In the genomic region with DNA sequence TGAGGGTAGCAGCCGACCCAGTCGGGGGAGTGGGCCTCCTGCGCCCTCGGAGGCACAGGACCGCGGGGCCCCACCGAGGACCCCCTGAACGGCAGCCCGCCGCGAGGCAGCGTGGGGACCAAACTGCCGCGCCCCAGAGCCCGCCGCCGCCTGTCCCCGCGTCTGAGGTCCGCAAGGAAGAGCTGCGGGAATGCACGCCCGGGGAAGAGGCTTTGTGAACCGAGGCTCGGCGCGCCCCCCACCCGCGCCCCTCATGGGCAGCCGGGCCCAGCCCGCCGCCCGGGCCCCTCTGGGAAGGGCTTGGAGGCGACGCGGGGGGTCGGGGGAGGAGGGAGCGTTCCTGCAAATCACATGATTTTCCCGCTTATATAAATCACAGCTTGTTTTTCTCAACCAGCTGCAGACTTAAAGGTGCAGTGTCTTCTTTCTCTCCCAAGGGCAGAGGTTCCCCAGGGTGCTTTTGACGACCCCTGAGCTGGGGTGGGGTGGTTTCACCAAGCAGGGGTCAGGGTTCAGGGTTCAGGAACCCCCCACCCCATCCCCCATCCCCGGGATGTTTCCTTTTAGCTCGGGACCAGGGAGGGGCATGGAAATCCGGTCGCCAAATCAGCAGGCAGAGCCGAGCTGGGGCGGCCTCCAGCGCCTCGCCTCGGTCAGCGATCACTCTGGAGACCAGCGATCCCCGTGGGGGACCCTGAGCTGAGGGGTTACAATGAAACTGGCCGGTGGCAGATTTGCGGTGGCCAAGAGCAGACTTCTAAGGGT, we compare ENCODE assay signal across 8 cellular contexts. TPM values are rescaled to one million over a fixed set of nuclear protein-coding genes. Genes with fewer than 3 reads are reported as not detected.
DNase-seq lines count a peak whose midpoint lies in the region; ATAC-seq and TF ChIP-seq lines count a peak whose summit lies in the region.

No MANE protein-coding gene starts in this region.

- H3K27ac ChIP-seq in muscle layer of duodenum (ENCODE audit: low read length) (peak overlapping the region; percentile 97), uterus (peak overlapping the region; percentile 98 to 100)

- no peak for ATAC-seq in GM21381 (IDR thresholded peaks at IDR 0.05; ENCODE audit: unreplicated experiment)
- ATAC-seq in HG02623 (IDR thresholded peaks at IDR 0.05; ENCODE audit: unreplicated experiment) = no peak

- no peaks in the 10 kb centered on the region for H3K27me3 Mint-ChIP-seq in activated T-cell treated with anti-CD3 and anti-CD28 coated beads, Interleukin-2, amount 50 U/mL, for 24 hours

- H3K27me3 ChIP-seq in MG63 (no peaks in the 10 kb centered on the region), muscle layer of duodenum (ENCODE audit: low read depth, low read length) (no peaks in the 10 kb centered on the region), uterus (no peaks in the 10 kb centered on the region)

- intact Hi-C loops in uterus (cut with DNase I; ENCODE audit: low total_unique reads) = loop anchor here (5.0 kb wide), 1 partner anchor 54 kb away; no protein-coding TSS in a partner anchor

- TF ChIP-seq POLR2A in uterus (IDR thresholded peaks at IDR 0.05) = peak; percentile 72 to 85

- H3K4me3 ChIP-seq in MG63 = peak overlapping the region; percentile 47
- H3K4me3 ChIP-seq in fibroblast of the aortic adventitia (ENCODE audit: low read depth, low read length) = peak overlapping the region; percentile 55
- peak overlapping the region; percentile 33 to 60 for H3K4me3 ChIP-seq in muscle layer of duodenum (ENCODE audit: low read depth in 1 of 2, low read length in 2 of 2)
- H3K4me3 ChIP-seq in uterus = peak overlapping the region; percentile 49 to 57

- TF ChIP-seq CTCF in fibroblast of the aortic adventitia (IDR thresholded peaks at IDR 0.05; ENCODE audit: insufficient read depth, low read length) = peak; percentile 49
- TF ChIP-seq CTCF in uterus (IDR thresholded peaks at IDR 0.05) = peak; percentile 52 to 70 (median 66)

- H3K4me3 Mint-ChIP-seq in activated T-cell treated with anti-CD3 and anti-CD28 coated beads, Interleukin-2, amount 50 U/mL, for 24 hours = peak overlapping the region; percentile 68

- no peaks in the 10 kb centered on the region for H3K36me3 Mint-ChIP-seq in activated T-cell treated with anti-CD3 and anti-CD28 coated beads, Interleukin-2, amount 50 U/mL, for 24 hours (ENCODE audit: low read depth)

- H3K9me3 Mint-ChIP-seq in activated T-cell treated with anti-CD3 and anti-CD28 coated beads, Interleukin-2, amount 50 U/mL, for 24 hours = no peaks in the 10 kb centered on the region

- H3K4me1 ChIP-seq in muscle layer of duodenum (ENCODE audit: control insufficient read depth in 1 of 2, insufficient read depth in 2 of 2, low read length in 2 of 2) (peaks cover 55 to 59% of the 10 kb centered on the region in 2 donors), uterus (peaks cover 32 to 42% of the 10 kb centered on the region in 2 donors)

- DNase-seq in DMS114 treated with DMSO at 0.1 percent for 48 hours (lab: John Stamatoyannopoulos, UW; ENCODE audit: unreplicated experiment) (peak; percentile 28), MG63 (peak; percentile 65), fibroblast of the aortic adventitia (ENCODE audit: low read depth) (peak; percentile 84), uterus (peak; percentile 84 to 85)
- DNase-seq in activated T-cell treated with anti-CD3 and anti-CD28 coated beads, Interleukin-2, amount 50 U/mL, for 24 hours = no peak

- H3K9me3 ChIP-seq in MG63 (no peaks in the 10 kb centered on the region), muscle layer of duodenum (ENCODE audit: control insufficient read depth in 1 of 2, low read length in 2 of 2) (no peaks in the 10 kb centered on the region), uterus (no peaks in the 10 kb centered on the region)

- peaks cover 66% of the 10 kb centered on the region for H3K4me1 Mint-ChIP-seq in activated T-cell treated with anti-CD3 and anti-CD28 coated beads, Interleukin-2, amount 50 U/mL, for 24 hours (ENCODE audit: low read depth)

- peak overlapping the region; percentile 79 for H3K27ac Mint-ChIP-seq in activated T-cell treated with anti-CD3 and anti-CD28 coated beads, Interleukin-2, amount 50 U/mL, for 24 hours

- H3K36me3 ChIP-seq in MG63 (no peaks in the 10 kb centered on the region), muscle layer of duodenum (ENCODE audit: control insufficient read depth in 1 of 2, insufficient read depth in 2 of 2, low read length in 2 of 2) (peaks cover 0 to 6% of the 10 kb centered on the region in 2 donors), uterus (no peaks in the 10 kb centered on the region)

RNA-seq across cellular contexts. Expression of a gene that starts 44.7 kb away (rescaled TPM):
- 11.2 and 16.9 TPM in 2 replicates for total RNA-seq in MG63 (2014; rRNA removed; shearing (Covaris generic); ENCODE audit: low replicate concordance)
- total RNA-seq in fibroblast of the aortic adventitia (ENCODE audit: low replicate concordance) = 5.6 and 10.1 TPM in 2 replicates
- 10 to 100 TPM in 1 of 4 donors, 1 to 10 TPM in 3; 4.9 to 59.1 (median 8.6) TPM for total RNA-seq in uterus

RNA-seq across cellular contexts. Expression of a gene that starts 50.1 kb away (rescaled TPM):
- 73.2 and 73.3 TPM in 2 replicates for total RNA-seq in MG63 (2014; rRNA removed; shearing (Covaris generic); ENCODE audit: low replicate concordance)
- total RNA-seq in fibroblast of the aortic adventitia (ENCODE audit: low replicate concordance) = 90.7 and 128 TPM in 2 replicates
- 100 to 1,000 TPM in 2 of 4 donors, 10 to 100 TPM in 2; 66.2 to 212 (median 90.9) TPM for total RNA-seq in uterus
